Comparison of ENCODE assay signal across 23 cellular contexts in genomic region chr4:7029921-7030320, GRCh38. TPM values are rescaled to one million over a fixed set of nuclear protein-coding genes. Genes with fewer than 3 reads are reported as not detected.
DNase-seq lines count a peak whose midpoint lies in the region; ATAC-seq and TF ChIP-seq lines count a peak whose summit lies in the region.
"Had no signal": no experiment of that assay in that cellular context is flagged by ENCODE, and none has a peak within 500 bp of the region (broad histone marks: within the 10 kb centered on the region; RNA-seq: fewer than 3 reads in every experiment).

No MANE protein-coding gene starts in this region.

- ATAC-seq in Right ventricle myocardium inferior (no peak), heart right ventricle (no peak)
- ATAC-seq: GM23338, Panc1 had no signal

- H3K4me1 ChIP-seq in heart right ventricle (no peaks in the 10 kb centered on the region), spleen (no peaks in the 10 kb centered on the region)
- H3K4me1 ChIP-seq: BE2C, SJCRH30 had no signal

- TF ChIP-seq CTCF in heart right ventricle (IDR thresholded peaks at IDR 0.05) (no peak), WERI-Rb-1 (IDR thresholded peaks at IDR 0.05; ENCODE audit: low read depth, low read length) (no peak), spleen (IDR thresholded peaks at IDR 0.05 in 8 of 11, conservative IDR thresholded peaks at IDR 0.05 in 3 of 11) (no peak)

- H3K36me3 ChIP-seq in heart right ventricle, result peaks cover 0 to 81% (median 18%) of the 10 kb centered on the region in 9 donors
- H3K36me3 ChIP-seq in WERI-Rb-1, result peaks cover 46% of the 10 kb centered on the region
- peaks cover 0 to 88% (median 55%) of the 10 kb centered on the region in 6 donors for H3K36me3 ChIP-seq in spleen

- no peaks in the 10 kb centered on the region for H3K27me3 ChIP-seq in heart right ventricle
- H3K27me3 ChIP-seq in WERI-Rb-1 (ENCODE audit: insufficient read depth, low read depth, severe bottlenecking), result no peaks in the 10 kb centered on the region
- no peaks in the 10 kb centered on the region for H3K27me3 ChIP-seq in spleen (replicated peaks in 1 of 7)
- H3K27me3 ChIP-seq: BE2C, SJCRH30 had no signal

- H3K9me3 ChIP-seq in heart right ventricle (no peaks in the 10 kb centered on the region), WERI-Rb-1 (ENCODE audit: severe bottlenecking) (no peaks in the 10 kb centered on the region), spleen (no peaks in the 10 kb centered on the region)
- H3K9me3 ChIP-seq: BE2C, Caco-2, SJCRH30 had no signal

- DNase-seq in Right ventricle myocardium inferior (ENCODE audit: missing footprints) (peak; percentile 53), heart right ventricle (no peak), WERI-Rb-1 (no peak), islet precursor cell (peak; percentile 29), spleen (peak; percentile 69), NOMO-1 treated with DMSO at 0.1 percent for 48 hours (lab: John Stamatoyannopoulos, UW; ENCODE audit: unreplicated experiment) (no peak), DMS53 (lab: John Stamatoyannopoulos, UW) (no peak), GM19238 (ENCODE audit: insufficient read length, low spot score) (no peak)
- DNase-seq: BE2C; Caco-2; CD4-positive, alpha-beta memory T cell; DMS 273 treated with DMSO at 0.1 percent for 48 hours; HCEC 1CT; NCI-H1105 treated with DMSO at 0.1 percent for 48 hours; NCI-H2029 treated with DMSO at 0.1 percent for 48 hours; NCI-H345; NCI-H524; NCI-H774; NK-92 treated with Interleukin-12 subunit alpha and Interleukin-12 subunit beta, amount 100 ng/mL, for 24 hours; SJCRH30 had no signal

- 96 to 98% methylated on average over 10 of the region's 10 CpGs for WGBS in heart right ventricle, 2 donors
- WGBS in spleen, 5 donors, result 89 to 96% (median 94%) methylated on average over 10 of the region's 10 CpGs

- H3K27ac ChIP-seq in heart right ventricle (no peak overlapping the region), WERI-Rb-1 (peak overlapping the region; percentile 50), spleen (no peak overlapping the region)
- H3K27ac ChIP-seq: KMS-11, SJCRH30 had no signal

- TF ChIP-seq POLR2A in spleen (IDR thresholded peaks at IDR 0.05), result no peak

- intact Hi-C loops in Right ventricle myocardium inferior (cut with DNase I) (no loop called here), heart right ventricle (cut with DNase I) (no loop called here), spleen (cut with DNase I; ENCODE audit: low total_unique reads) (no loop called here)

- H3K4me3 ChIP-seq in heart right ventricle (no peak overlapping the region), WERI-Rb-1 (ENCODE audit: low read depth, low read length) (no peak overlapping the region), spleen (no peak overlapping the region)
- H3K4me3 ChIP-seq: GM23338, SJCRH30 had no signal

RNA-seq across cellular contexts. Expression of gene TADA2B, which starts 13.3 kb away (rescaled TPM):
- total RNA-seq in Right ventricle myocardium inferior (33.3 TPM), heart right ventricle (10 to 100 TPM; 26.2 to 40.8 (median 31.5) TPM), spleen (10 to 100 TPM; 22.6 to 32.2 (median 27.1) TPM)
- polyA plus RNA-seq in heart right ventricle (10 to 100 TPM; 15.4 to 15.6 TPM), spleen (10 to 100 TPM in 2 of 3 donors, 1 to 10 TPM in 1; 9.9 to 15.6 (median 10.8) TPM)

RNA-seq across cellular contexts. Expression of gene GRPEL1, which starts 37.9 kb away (rescaled TPM):
- total RNA-seq in Right ventricle myocardium inferior (61.5 TPM), heart right ventricle (10 to 100 TPM; 50.8 to 83.3 (median 55.8) TPM), spleen (10 to 100 TPM; 21.3 to 42.7 (median 32.7) TPM)
- polyA plus RNA-seq in heart right ventricle (10 to 100 TPM; 38.7 to 71.6 TPM), spleen (10 to 100 TPM; 17.6 to 29.6 (median 23.8) TPM)

Comparison
In these comparisons a context has a peak if more than half of its experiments do, and no peak if none do; other contexts are left out.
1. DNase-seq: peak in Right ventricle myocardium inferior (single experiment), islet precursor cell (single experiment) and spleen (single experiment); none in heart right ventricle (0 of 2), WERI-Rb-1 (single experiment), NOMO-1 treated with DMSO at 0.1 percent for 48 hours (single experiment), DMS53 (single experiment) and GM19238 (single experiment).